Comparison of ENCODE assay signal across 8 cellular contexts in the genomic region with DNA sequence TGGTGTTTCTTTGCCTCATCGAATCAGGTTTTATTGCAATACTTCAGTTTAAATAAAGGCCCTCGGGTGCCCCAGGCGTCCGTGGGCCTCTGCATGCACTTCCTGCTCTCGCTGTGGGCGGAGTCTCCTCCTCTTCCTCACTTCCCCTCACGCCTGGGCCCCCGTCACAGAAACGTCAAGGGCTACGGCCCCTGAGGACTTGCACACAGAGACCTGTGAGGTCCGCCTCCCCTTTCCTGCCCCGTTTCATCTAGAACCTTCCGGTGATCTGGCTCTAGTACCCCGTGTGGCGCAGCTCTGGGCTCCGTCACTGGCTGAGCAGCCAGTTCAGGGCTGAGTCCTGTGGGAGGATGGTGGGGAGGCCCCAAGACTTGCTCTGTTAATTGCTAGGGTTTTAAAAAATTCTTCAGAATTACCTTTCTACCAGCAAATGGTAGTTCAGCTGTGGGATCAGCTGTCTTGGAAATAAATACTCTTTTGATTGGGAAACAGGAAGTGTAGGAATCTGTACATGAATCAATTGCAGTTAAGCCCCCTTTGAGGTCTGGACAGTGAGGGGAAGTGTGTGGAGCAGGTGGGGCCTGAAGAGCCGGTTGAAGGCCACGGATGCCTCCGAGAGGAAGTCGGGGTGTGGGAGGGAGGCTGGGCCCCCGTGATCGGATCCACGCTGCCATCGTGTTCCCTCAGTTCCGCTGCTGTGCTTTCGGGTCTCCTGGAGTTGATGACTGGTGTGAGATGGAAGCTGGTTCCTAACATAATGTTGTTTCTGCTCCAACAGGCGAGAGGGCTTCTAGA.
A peak's percentile ranks its signal among the peaks of the same experiment; 100 is the strongest.
DNase-seq lines count a peak whose midpoint lies in the region; ATAC-seq and FAIRE-seq lines count a peak whose summit lies in the region.
"Had no signal": no experiment of that assay in that cellular context is flagged by ENCODE, and none has a peak within 500 bp of the region (broad histone marks: within the 10 kb centered on the region; RNA-seq: fewer than 3 reads in every experiment).

No MANE protein-coding gene starts in this region.

- ATAC-seq in GM19463 (IDR thresholded peaks at IDR 0.05; ENCODE audit: unreplicated experiment) (peak; percentile 71), HG03521 (IDR thresholded peaks at IDR 0.05; ENCODE audit: unreplicated experiment) (peak; percentile 73)

- FAIRE-seq in HTR-8/SVneo (lab: Jason Lieb, UNC) = no peak
- FAIRE-seq: TTC549 had no signal

- DNase-seq in activated CD8-positive, alpha-beta memory T cell treated with anti-CD3 and anti-CD28 coated beads for 4 hours (ENCODE audit: low read depth in 2 of 2) = peak; percentile 62 to 81
- DNase-seq in head of caudate nucleus = peak in 24 of 42 donors; percentile 27 to 71 (median 48)
- DNase-seq in stimulated activated CD4-positive, alpha-beta T cell treated with anti-CD3 and anti-CD28 coated beads, Interleukin-1b, Interleukin-23, amount 100 ng/mL, for 48 hours = peak; percentile 93
- no peak for DNase-seq in HTR-8/SVneo (ENCODE audit: insufficient read length, low spot score)
- no peak for DNase-seq in LoVo (ENCODE audit: low spot score)

- intact Hi-C loops in head of caudate nucleus (cut with DNase I) = no loop called here

Comparison
In these comparisons a context has a peak if more than half of its experiments do, and no peak if none do; other contexts are left out.
1. DNase-seq: peak in activated CD8-positive, alpha-beta memory T cell treated with anti-CD3 and anti-CD28 coated beads for 4 hours (2 of 2), head of caudate nucleus (24 of 42) and stimulated activated CD4-positive, alpha-beta T cell treated with anti-CD3 and anti-CD28 coated beads, Interleukin-1b, Interleukin-23, amount 100 ng/mL, for 48 hours (single experiment); none in HTR-8/SVneo (single experiment) and LoVo (single experiment).